ENCODE assay signal across 17 cellular contexts in genomic region chr7:13987395-13987794, GRCh38. TPM values are rescaled to one million over a fixed set of nuclear protein-coding genes. Genes with fewer than 3 reads are reported as not detected.
DNase-seq lines count a peak whose midpoint lies in the region; ATAC-seq and TF ChIP-seq lines count a peak whose summit lies in the region.
"Had no signal": no experiment of that assay in that cellular context is flagged by ENCODE, and none has a peak within 500 bp of the region (broad histone marks: within the 10 kb centered on the region; RNA-seq: fewer than 3 reads in every experiment).

No MANE protein-coding gene starts in this region.

- intact Hi-C loops in mammary epithelial cell (cut with micrococcal nuclease), result no loop called here
- intact Hi-C loops in left lung (cut with DNase I), result loop anchor here in 1 of 2 donors (5.0 kb wide), 1 partner anchor 135 kb away; no protein-coding TSS in a partner anchor
- intact Hi-C loops in transverse colon (cut with DNase I; ENCODE audit: low total_unique reads), result no loop called here

- no peak for TF ChIP-seq POLR2A in transverse colon (IDR thresholded peaks at IDR 0.05)

- H3K79me2 ChIP-seq in mammary epithelial cell (ENCODE audit: insufficient read depth, low read length), result no peaks in the 10 kb centered on the region

- in situ Hi-C loops in mammary epithelial cell (cut with MboI; ENCODE audit: low sequenced_read_pairs in 2 of 2), result no loop called here
- in situ Hi-C loops in transverse colon (cut with MboI; ENCODE audit: low pct_ligation_motif_present in 1 of 4, low pct_unique_long_range_greater_than_20kb in 1 of 4, low sequenced_read_pairs in 3 of 4), result no loop called here

- no peak for TF ChIP-seq CTCF in mammary epithelial cell (conservative IDR thresholded peaks at IDR 0.05 in 1 of 2, IDR thresholded peaks at IDR 0.05 in 1 of 2; ENCODE audit: extremely low read depth in 1 of 2, insufficient read depth in 1 of 2, low read depth in 1 of 2, low read length in 2 of 2)
- TF ChIP-seq CTCF in left lung (IDR thresholded peaks at IDR 0.05), result no peak
- TF ChIP-seq CTCF in transverse colon (IDR thresholded peaks at IDR 0.05), result no peak

- dilution Hi-C loops in mammary epithelial cell (cut with HindIII; ENCODE audit: low sequenced_read_pairs), result no loop called here

- no peaks in the 10 kb centered on the region for H4K20me1 ChIP-seq in mammary epithelial cell (ENCODE audit: insufficient read depth, low read length)
- H4K20me1 ChIP-seq: BLaER1 had no signal

- no peaks in the 10 kb centered on the region for H3K9me3 ChIP-seq in ES-I3 (ENCODE audit: control insufficient read depth, insufficient read depth, low read length)
- H3K9me3 ChIP-seq in mammary epithelial cell (replicated peaks; ENCODE audit: insufficient read depth, low read length), result no peaks in the 10 kb centered on the region
- no peaks in the 10 kb centered on the region for H3K9me3 ChIP-seq in left lung
- H3K9me3 ChIP-seq in transverse colon, result no peaks in the 10 kb centered on the region
- H3K9me3 ChIP-seq: BLaER1 had no signal

- 8% methylated on average over 1 of the region's 1 CpG for WGBS in mammary epithelial cell (ENCODE audit: low coverage, missing lambda C conversion rate)
- WGBS in transverse colon (ENCODE audit: low coverage in 1 of 2), 2 donors, result 62 to 74% methylated on average over 1 of the region's 1 CpG

- H3K4me2 ChIP-seq in mammary epithelial cell (ENCODE audit: insufficient read depth, low read depth, low read length), result peak overlapping the region; percentile 97

- H2AFZ ChIP-seq in mammary epithelial cell (ENCODE audit: low read depth, low read length), result no peak overlapping the region

- ATAC-seq in left lung (no peak), GM21360 (IDR thresholded peaks at IDR 0.05; ENCODE audit: unreplicated experiment) (no peak), HG02870 (IDR thresholded peaks at IDR 0.05; ENCODE audit: unreplicated experiment) (no peak)
- ATAC-seq: foreskin keratinocyte had no signal

- H3K9ac ChIP-seq in ES-I3 (ENCODE audit: low read depth, low read length) (peak overlapping the region; percentile 69; the same call in 1 of the 2 replicates), mammary epithelial cell (ENCODE audit: insufficient read depth, low read length) (no peak overlapping the region)
- H3K9ac ChIP-seq: BLaER1 had no signal

- TF ChIP-seq EP300 in transverse colon (IDR thresholded peaks at IDR 0.05; ENCODE audit: low read depth), result no peak

- CTCF ChIA-PET in mammary epithelial cell (lab: Charles Lee; ENCODE audit: low non-redundant PET), result no interaction called here

- H3K27me3 ChIP-seq in mammary epithelial cell (ENCODE audit: insufficient read depth, low read length) (no peaks in the 10 kb centered on the region), left lung (peaks cover 0 to 21% of the 10 kb centered on the region in 2 donors), transverse colon (peaks cover 7% of the 10 kb centered on the region)
- H3K27me3 ChIP-seq: foreskin keratinocyte had no signal

- H3K4me3 ChIP-seq in mammary epithelial cell (replicated peaks in 1 of 3; ENCODE audit: insufficient read depth in 1 of 3, low read depth in 2 of 3, low read length in 3 of 3) (peak overlapping the region in 2 of 3 experiments; percentile 87 to 90), left lung (peak overlapping the region; percentile 51 to 54), transverse colon (no peak overlapping the region)
- H3K4me3 ChIP-seq: BLaER1 had no signal

- H3K36me3 ChIP-seq in ES-I3 (ENCODE audit: insufficient read depth, low read length) (no peaks in the 10 kb centered on the region), mammary epithelial cell (ENCODE audit: insufficient read depth, low read length) (no peaks in the 10 kb centered on the region), left lung (no peaks in the 10 kb centered on the region), transverse colon (no peaks in the 10 kb centered on the region)
- H3K36me3 ChIP-seq: BLaER1 had no signal

- BruUV-seq in mammary epithelial cell (replicated peaks; lab: Mats Ljungman, UMichigan), result no TSS peak

- H3K4me1 ChIP-seq in ES-I3 (ENCODE audit: insufficient read depth, low read length) (peaks cover 15% of the 10 kb centered on the region), mammary epithelial cell (ENCODE audit: insufficient read depth, low read length) (peaks cover 24% of the 10 kb centered on the region), left lung (peaks cover 0 to 7% of the 10 kb centered on the region in 2 donors), transverse colon (peaks cover 0 to 24% (median 11%) of the 10 kb centered on the region in 4 donors)

- DNase-seq in M059J (ENCODE audit: low read depth) (peak; percentile 4), mammary epithelial cell (no peak), left lung (no peak), DMS153 (lab: John Stamatoyannopoulos, UW) (no peak), transverse colon (no peak)
- DNase-seq: activated CD4-positive, alpha-beta T cell treated with anti-CD3 and anti-CD28 coated beads for 4 hours; activated T-cell treated with anti-CD3 and anti-CD28 coated beads, Interleukin-2, amount 50 U/mL, for 24 hours; DMS79 treated with DMSO at 0.1 percent for 48 hours; foreskin keratinocyte; NCI-H1417 treated with DMSO at 0.1 percent for 48 hours; NCI-H446; stimulated activated CD4-positive, alpha-beta T cell treated with anti-CD3 and anti-CD28 coated beads, Interleukin-2, amount 100 ng/mL, for 24 hours had no signal

- peak overlapping the region; percentile 83 for H3K27ac ChIP-seq in mammary epithelial cell (ENCODE audit: insufficient read depth, low read depth, low read length)
- H3K27ac ChIP-seq in left lung, result peak overlapping the region; percentile 87 to 96
- H3K27ac ChIP-seq in transverse colon, result no peak overlapping the region
- H3K27ac ChIP-seq: BLaER1, foreskin keratinocyte had no signal

RNA-seq across cellular contexts. Expression of gene ETV1, which starts 2.1 kb away (rescaled TPM):
- 9.0 and 11.9 TPM in 2 replicates for total RNA-seq in M059J (2014; rRNA removed; shearing (Covaris generic))
- total RNA-seq in mammary epithelial cell (10 to 100 TPM; 10.7 to 14.9 TPM), left lung (100 to 1,000 TPM in 1 of 2 donors, 10 to 100 TPM in 1; 61.6 to 134 TPM), transverse colon (10 to 100 TPM in 1 of 4 donors, 1 to 10 TPM in 2, not detected in 1; 2.0 to 32.9 (median 3.0) TPM)
- polyA plus RNA-seq in mammary epithelial cell, result 14.6 TPM
- 30.5 TPM for polyA minus RNA-seq in mammary epithelial cell
- polyA plus RNA-seq: IgD-negative memory B cell had no signal

Comparison
In these comparisons a context has a peak if more than half of its experiments do, and no peak if none do; other contexts are left out.
1. H3K27ac ChIP-seq: peak in mammary epithelial cell (single experiment) and left lung (2 of 2); none in transverse colon (0 of 4).
2. H3K4me3 ChIP-seq: peak in mammary epithelial cell (2 of 3) and left lung (2 of 2); none in transverse colon (0 of 4).